Comparison of ENCODE assay signal across 8 cellular contexts in the genomic region with DNA sequence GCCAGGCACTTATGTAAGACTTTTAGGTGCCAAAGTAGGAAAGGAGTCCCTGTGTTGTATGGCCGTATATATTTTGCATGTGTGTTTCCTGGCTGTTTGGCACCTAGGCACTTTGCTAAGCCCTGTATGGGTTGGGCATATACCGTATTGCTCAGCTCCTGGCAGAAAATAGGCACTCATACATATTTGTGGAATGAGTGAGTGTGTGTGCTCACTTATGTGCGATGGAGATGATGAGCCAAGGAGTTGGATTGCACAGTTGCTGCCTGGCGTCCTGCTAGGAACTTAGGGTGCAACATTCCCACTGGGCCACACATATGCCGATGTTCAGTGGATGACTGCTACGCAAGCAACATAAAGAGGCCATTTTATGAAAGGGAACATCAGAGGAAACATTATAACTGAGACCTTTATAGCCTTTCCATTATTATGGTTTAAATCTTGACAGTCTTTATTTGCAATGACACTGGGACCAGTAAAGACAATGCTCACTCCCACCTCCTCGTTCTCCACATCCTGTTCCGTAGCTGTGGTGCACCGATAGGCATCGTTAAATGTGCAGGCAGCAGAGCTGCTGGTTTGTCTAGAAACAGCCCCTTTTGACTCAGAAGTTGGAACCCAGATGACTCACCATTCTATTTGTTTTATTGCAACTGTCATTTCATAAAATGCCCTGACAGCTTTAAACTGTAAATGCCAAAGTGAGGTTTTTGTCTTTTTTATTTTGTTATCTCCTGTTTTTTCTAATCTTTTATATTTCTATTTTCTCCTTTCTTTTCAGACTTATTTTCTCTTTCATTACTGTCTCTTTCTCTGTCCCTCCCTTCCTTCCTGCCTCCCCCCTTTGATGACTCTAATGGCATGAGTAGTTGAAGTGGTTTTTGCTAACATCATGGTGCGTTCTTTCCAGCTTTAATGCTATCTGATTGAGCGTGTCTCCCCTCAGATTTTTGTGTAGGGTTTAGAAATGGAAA. TPM values are rescaled to one million over a fixed set of nuclear protein-coding genes. Genes with fewer than 3 reads are reported as not detected.
DNase-seq lines count a peak whose midpoint lies in the region; ATAC-seq, FAIRE-seq and TF ChIP-seq lines count a peak whose summit lies in the region.

No MANE protein-coding gene starts in this region.

- no peaks in the 10 kb centered on the region for H3K9me3 ChIP-seq in RWPE2 (ENCODE audit: severe bottlenecking)
- no peaks in the 10 kb centered on the region for H3K9me3 ChIP-seq in keratinocyte (ENCODE audit: control insufficient read depth, low read depth, low read length)

- TF ChIP-seq CTCF in 22Rv1 (IDR thresholded peaks at IDR 0.05) (no peak), RWPE2 (IDR thresholded peaks at IDR 0.05; ENCODE audit: poor library complexity, severe bottlenecking) (no peak), keratinocyte (optimal IDR thresholded peaks at IDR 0.05 in 1 of 3, IDR thresholded peaks at IDR 0.05 in 1 of 3, conservative IDR thresholded peaks at IDR 0.05 in 1 of 3; ENCODE audit: extremely low read depth in 1 of 3, insufficient read depth in 2 of 3, low read length in 3 of 3) (no peak)

- peaks cover 3% of the 10 kb centered on the region for H4K20me1 ChIP-seq in keratinocyte (ENCODE audit: control insufficient read depth, extremely low read depth, insufficient read depth, low read length)

- H3K9me1 ChIP-seq in keratinocyte (ENCODE audit: control insufficient read depth, extremely low read depth, insufficient read depth, low read length) = peaks cover 2% of the 10 kb centered on the region

- peaks cover 39% of the 10 kb centered on the region for H3K4me1 ChIP-seq in RWPE2 (ENCODE audit: insufficient read depth, poor library complexity, severe bottlenecking)
- peaks cover 45% of the 10 kb centered on the region for H3K4me1 ChIP-seq in keratinocyte (ENCODE audit: control insufficient read depth, extremely low read depth, insufficient read depth, low read length)

- dilution Hi-C loops in keratinocyte (cut with MboI; ENCODE audit: extremely low pct_ligation_motif_present, low sequenced_read_pairs) = no loop called here

- no peaks in the 10 kb centered on the region for H3K27me3 ChIP-seq in RWPE2 (ENCODE audit: insufficient read depth, poor library complexity, severe bottlenecking)
- H3K27me3 ChIP-seq in keratinocyte (ENCODE audit: control insufficient read depth, extremely low read depth, insufficient read depth, low read length) = no peaks in the 10 kb centered on the region

- peak; percentile 97 for FAIRE-seq in keratinocyte (lab: Jason Lieb, UNC)

- DNase-seq in RWPE2 (ENCODE audit: low spot score) (peak; percentile 70), keratinocyte (ENCODE audit: low read depth, low spot score) (peak; percentile 72), 8988T (no peak)
- DNase-seq in activated effector memory CD4-positive, alpha-beta T cell treated with Interleukin-2 at 50 U/mL for 16 hours = peak; percentile 69
- DNase-seq in stimulated activated CD8-positive, alpha-beta memory T cell treated with anti-CD3 and anti-CD28 coated beads, Interleukin-15, amount 100 ng/mL, for 24 hours (ENCODE audit: low read depth) = peak; percentile 33

- H3K4me3 ChIP-seq in RWPE2 (ENCODE audit: severe bottlenecking) = no peak overlapping the region
- H3K4me3 ChIP-seq in keratinocyte (ENCODE audit: control insufficient read depth in 2 of 3, extremely low read depth in 1 of 3, insufficient read depth in 2 of 3, low read depth in 1 of 3, low read length in 3 of 3) = peak overlapping the region in 2 of 3 experiments; percentile 26 to 29

- no peak overlapping the region for H2AFZ ChIP-seq in keratinocyte (ENCODE audit: control insufficient read depth, low read length)

- peak overlapping the region; percentile 78 for H3K4me2 ChIP-seq in keratinocyte (ENCODE audit: control insufficient read depth, extremely low read depth, insufficient read depth, low read depth, low read length)

- peaks cover 64% of the 10 kb centered on the region for H3K79me2 ChIP-seq in keratinocyte (ENCODE audit: control insufficient read depth, insufficient read depth, low read length)

- H3K27ac ChIP-seq in 22Rv1 (peak overlapping the region; percentile 44), RWPE2 (ENCODE audit: poor library complexity, severe bottlenecking) (peak overlapping the region; percentile 91), keratinocyte (ENCODE audit: control insufficient read depth, insufficient read depth, low read length) (peak overlapping the region; percentile 87)

- H3K36me3 ChIP-seq in RWPE2 (ENCODE audit: low read depth) = no peaks in the 10 kb centered on the region; the same call in 1 of the 2 replicates
- H3K36me3 ChIP-seq in keratinocyte (ENCODE audit: control insufficient read depth in 2 of 2, extremely low read depth in 1 of 2, insufficient read depth in 2 of 2, low read length in 2 of 2) = no peaks in the 10 kb centered on the region

- peak overlapping the region; percentile 45 for H3K9ac ChIP-seq in keratinocyte (ENCODE audit: control insufficient read depth, extremely low read depth, insufficient read depth, low read length)

- ATAC-seq in GM18519 (IDR thresholded peaks at IDR 0.05; ENCODE audit: low FRiP score, unreplicated experiment) = peak; percentile 65
- peak; percentile 82 for ATAC-seq in HG03066 (IDR thresholded peaks at IDR 0.05; ENCODE audit: low read depth, unreplicated experiment)
- peak; percentile 90 for ATAC-seq in RWPE2 (ENCODE audit: low read depth)

RNA-seq across cellular contexts. Expression of a gene that starts 36.1 kb away (rescaled TPM):
- 7.3 to 19.4 TPM (median 8.4 TPM) in 3 replicates for polyA plus RNA-seq in keratinocyte
- polyA plus RNA-seq in keratinocyte (2011; ENCODE audit: low read depth) = 3.3 TPM
- 7.5 and 15.1 TPM in 2 replicates for polyA plus RNA-seq in keratinocyte (2011; cell fraction: cytosol; rRNA removed)
- 35.5 and 39.3 TPM in 2 replicates for polyA plus RNA-seq in keratinocyte (2011; cell fraction: nucleus; rRNA removed)
- polyA plus RNA-seq in keratinocyte (2012; ENCODE audit: low replicate concordance) = 16.7 and 23.8 TPM in 2 replicates
- polyA minus RNA-seq in keratinocyte = 9.4 to 18.0 TPM (median 10.6 TPM) in 3 replicates
- 14.6 TPM for polyA minus RNA-seq in keratinocyte (2011; cell fraction: cytosol; rRNA and poly(A)+ RNA removed)
- 12.5 and 18.2 TPM in 2 replicates for polyA minus RNA-seq in keratinocyte (2011; cell fraction: nucleus; rRNA and poly(A)+ RNA removed)

RNA-seq across cellular contexts. Expression of a gene that starts 38.5 kb away (rescaled TPM):
- polyA plus RNA-seq in keratinocyte = 44.4 to 63.1 TPM (median 53.1 TPM) in 3 replicates
- polyA plus RNA-seq in keratinocyte (2011; ENCODE audit: low read depth) = 35.4 TPM
- 40.6 and 46.4 TPM in 2 replicates for polyA plus RNA-seq in keratinocyte (2011; cell fraction: cytosol; rRNA removed)
- 31.0 and 31.3 TPM in 2 replicates for polyA plus RNA-seq in keratinocyte (2011; cell fraction: nucleus; rRNA removed)
- polyA plus RNA-seq in keratinocyte (2012; ENCODE audit: low replicate concordance) = 18.7 and 58.0 TPM in 2 replicates
- polyA minus RNA-seq in keratinocyte = 55.7 to 77.5 TPM (median 66.3 TPM) in 3 replicates
- 36.6 TPM for polyA minus RNA-seq in keratinocyte (2011; cell fraction: cytosol; rRNA and poly(A)+ RNA removed)
- 16.8 and 30.4 TPM in 2 replicates for polyA minus RNA-seq in keratinocyte (2011; cell fraction: nucleus; rRNA and poly(A)+ RNA removed)
